22 cellular contexts compared by ENCODE assay signal in genomic region chr17:75566456-75567233, GRCh38. TPM values are rescaled to one million over a fixed set of nuclear protein-coding genes. Genes with fewer than 3 reads are reported as not detected.
DNase-seq lines count a peak whose midpoint lies in the region; ATAC-seq, FAIRE-seq and TF ChIP-seq lines count a peak whose summit lies in the region.
"Had no signal": no experiment of that assay in that cellular context is flagged by ENCODE, and none has a peak within 500 bp of the region (broad histone marks: within the 10 kb centered on the region; RNA-seq: fewer than 3 reads in every experiment).

No MANE protein-coding gene starts in this region.

- H3K36me3 Mint-ChIP-seq in stimulated activated memory B cell treated with anti-CD40 and anti-IgM and Interleukin-4, amounts not matched to agents 10 μg/mL and 1 μg/mL and 100 μg/mL, for 72 hours, result peaks cover 5% of the 10 kb centered on the region
- no peaks in the 10 kb centered on the region for H3K36me3 Mint-ChIP-seq in activated CD8-positive, alpha-beta memory T cell treated with anti-CD3 and anti-CD28 coated beads, Interleukin-2, amount 10 ng/mL, durations not matched to agents 7 days and 5 days

- TF ChIP-seq CTCF in bronchial epithelial cell (IDR thresholded peaks at IDR 0.05; ENCODE audit: insufficient read depth, low read length, severe bottlenecking) (no peak), ascending aorta (IDR thresholded peaks at IDR 0.05) (no peak)

- H3K27ac Mint-ChIP-seq in stimulated activated memory B cell treated with anti-CD40 and anti-IgM and Interleukin-4, amounts not matched to agents 10 μg/mL and 1 μg/mL and 100 μg/mL, for 72 hours, result peak overlapping the region; percentile 9
- H3K27ac Mint-ChIP-seq in activated CD8-positive, alpha-beta memory T cell treated with anti-CD3 and anti-CD28 coated beads, Interleukin-2, amount 10 ng/mL, durations not matched to agents 7 days and 5 days, result no peak overlapping the region

- no peak overlapping the region for H3K27ac ChIP-seq in ascending aorta

- FAIRE-seq in bronchial epithelial cell (lab: Jason Lieb, UNC), result peak; percentile 60
- FAIRE-seq: G401.6, keratinocyte had no signal

- H3K4me3 Mint-ChIP-seq in stimulated activated memory B cell treated with anti-CD40 and anti-IgM and Interleukin-4, amounts not matched to agents 10 μg/mL and 1 μg/mL and 100 μg/mL, for 72 hours, result no peak overlapping the region
- no peak overlapping the region for H3K4me3 Mint-ChIP-seq in activated CD8-positive, alpha-beta memory T cell treated with anti-CD3 and anti-CD28 coated beads, Interleukin-2, amount 10 ng/mL, durations not matched to agents 7 days and 5 days
- H3K4me3 Mint-ChIP-seq: naive thymus-derived CD4-positive, alpha-beta T cell had no signal

- no peaks in the 10 kb centered on the region for H3K27me3 Mint-ChIP-seq in stimulated activated memory B cell treated with anti-CD40 and anti-IgM and Interleukin-4, amounts not matched to agents 10 μg/mL and 1 μg/mL and 100 μg/mL, for 72 hours
- H3K27me3 Mint-ChIP-seq in activated CD8-positive, alpha-beta memory T cell treated with anti-CD3 and anti-CD28 coated beads, Interleukin-2, amount 10 ng/mL, durations not matched to agents 7 days and 5 days, result no peaks in the 10 kb centered on the region
- H3K27me3 Mint-ChIP-seq: naive thymus-derived CD4-positive, alpha-beta T cell had no signal

- no peak overlapping the region for H3K4me3 ChIP-seq in bronchial epithelial cell (ENCODE audit: low read depth, low read length)
- no peak overlapping the region for H3K4me3 ChIP-seq in ascending aorta

- peak; percentile 49 for DNase-seq in MV-4-11 (lab: John Stamatoyannopoulos, UW)
- no peak for DNase-seq in bronchial epithelial cell (ENCODE audit: low read depth)
- DNase-seq in NCI-H2029 treated with DMSO at 0.1 percent for 48 hours (lab: John Stamatoyannopoulos, UW), result no peak
- no peak for DNase-seq in AG08395 (ENCODE audit: low spot score)
- DNase-seq in ascending aorta (ENCODE audit: low spot score in 2 of 2), result no peak
- no peak for DNase-seq in activated CD8-positive, alpha-beta memory T cell treated with anti-CD3 and anti-CD28 coated beads, Interleukin-2, amount 10 ng/mL, durations not matched to agents 7 days and 5 days
- DNase-seq: activated CD4-positive, alpha-beta T cell treated with anti-CD3 and anti-CD28 coated beads for 48 hours; activated gamma-delta T cell; AML-193; caudate nucleus; foreskin fibroblast; hippocampal formation; KBM-7; naive thymus-derived CD4-positive, alpha-beta T cell; NCI-H1092 treated with DMSO at 0.1 percent for 48 hours; NCI-H526 treated with DMSO at 0.1 percent for 48 hours; stimulated activated CD4-positive, alpha-beta T cell treated with anti-CD3 and anti-CD28 coated beads, Interleukin-2, amount 100 ng/mL, for 24 hours had no signal

- intact Hi-C loops in ascending aorta (cut with DNase I), result no loop called here

- H3K36me3 ChIP-seq in bronchial epithelial cell (ENCODE audit: control insufficient read depth, insufficient read depth, low read length), result peaks cover 16% of the 10 kb centered on the region
- peaks cover 3 to 18% of the 10 kb centered on the region in 2 donors for H3K36me3 ChIP-seq in ascending aorta

- H3K4me1 Mint-ChIP-seq in stimulated activated memory B cell treated with anti-CD40 and anti-IgM and Interleukin-4, amounts not matched to agents 10 μg/mL and 1 μg/mL and 100 μg/mL, for 72 hours, result peaks cover 32% of the 10 kb centered on the region
- peaks cover 8% of the 10 kb centered on the region for H3K4me1 Mint-ChIP-seq in activated CD8-positive, alpha-beta memory T cell treated with anti-CD3 and anti-CD28 coated beads, Interleukin-2, amount 10 ng/mL, durations not matched to agents 7 days and 5 days

- H3K27me3 ChIP-seq in bronchial epithelial cell (ENCODE audit: control insufficient read depth, insufficient read depth, low read length) (no peaks in the 10 kb centered on the region), ascending aorta (no peaks in the 10 kb centered on the region)

- no peaks in the 10 kb centered on the region for H3K9me3 Mint-ChIP-seq in stimulated activated memory B cell treated with anti-CD40 and anti-IgM and Interleukin-4, amounts not matched to agents 10 μg/mL and 1 μg/mL and 100 μg/mL, for 72 hours
- no peaks in the 10 kb centered on the region for H3K9me3 Mint-ChIP-seq in activated CD8-positive, alpha-beta memory T cell treated with anti-CD3 and anti-CD28 coated beads, Interleukin-2, amount 10 ng/mL, durations not matched to agents 7 days and 5 days (ENCODE audit: low read depth)
- H3K9me3 Mint-ChIP-seq: naive thymus-derived CD4-positive, alpha-beta T cell had no signal

- CTCF ChIA-PET in activated CD8-positive, alpha-beta memory T cell treated with anti-CD3 and anti-CD28 coated beads, Interleukin-2, amount 10 ng/mL, durations not matched to agents 7 days and 5 days (lab: Charles Lee), result no interaction called here

- ATAC-seq in GM18867 (IDR thresholded peaks at IDR 0.05; ENCODE audit: unreplicated experiment), result peak; percentile 43
- peak; percentile 66 for ATAC-seq in stimulated activated memory B cell treated with anti-CD40 and anti-IgM and Interleukin-4, amounts not matched to agents 10 μg/mL and 1 μg/mL and 100 μg/mL, for 72 hours
- ATAC-seq in activated CD8-positive, alpha-beta memory T cell treated with anti-CD3 and anti-CD28 coated beads, Interleukin-2, amount 10 ng/mL, durations not matched to agents 7 days and 5 days, result no peak
- ATAC-seq: naive thymus-derived CD4-positive, alpha-beta T cell had no signal

- no peaks in the 10 kb centered on the region for H3K4me1 ChIP-seq in ascending aorta

- no peaks in the 10 kb centered on the region for H3K9me3 ChIP-seq in ascending aorta

RNA-seq across cellular contexts. Expression of gene MYO15B, which starts 21.0 kb away (rescaled TPM):
- total RNA-seq in bronchial epithelial cell, result 1.6 and 3.6 TPM in 2 replicates
- total RNA-seq in ascending aorta, result 285 TPM
- 10 to 100 TPM; 12.4 to 25.6 TPM for total RNA-seq in activated CD8-positive, alpha-beta memory T cell treated with anti-CD3 and anti-CD28 coated beads, Interleukin-2, amount 10 ng/mL, durations not matched to agents 7 days and 5 days
- total RNA-seq: RPMI7951 had no signal

RNA-seq across cellular contexts. Expression of gene LLGL2, which starts 41.1 kb away (rescaled TPM):
- total RNA-seq in bronchial epithelial cell, result 44.5 and 63.9 TPM in 2 replicates
- 41.8 TPM for total RNA-seq in ascending aorta
- 10 to 100 TPM; 15.7 to 30.5 TPM for total RNA-seq in activated CD8-positive, alpha-beta memory T cell treated with anti-CD3 and anti-CD28 coated beads, Interleukin-2, amount 10 ng/mL, durations not matched to agents 7 days and 5 days

RNA-seq across cellular contexts. Expression of gene TSEN54, which starts 50.3 kb away (rescaled TPM):
- 16.3 and 25.3 TPM in 2 replicates for total RNA-seq in bronchial epithelial cell
- total RNA-seq in ascending aorta, result 92.7 TPM
- total RNA-seq in activated CD8-positive, alpha-beta memory T cell treated with anti-CD3 and anti-CD28 coated beads, Interleukin-2, amount 10 ng/mL, durations not matched to agents 7 days and 5 days, result 10 to 100 TPM; 92.0 to 97.7 TPM

RNA-seq across cellular contexts. Expression of gene CASKIN2, which starts 51.3 kb away (rescaled TPM):
- total RNA-seq in bronchial epithelial cell (3.9 and 5.0 TPM in 2 replicates), ascending aorta (112 TPM)
- 1 to 10 TPM; 2.3 to 4.5 TPM for total RNA-seq in activated CD8-positive, alpha-beta memory T cell treated with anti-CD3 and anti-CD28 coated beads, Interleukin-2, amount 10 ng/mL, durations not matched to agents 7 days and 5 days

Comparison
In these comparisons a context has a peak if more than half of its experiments do, and no peak if none do; other contexts are left out.
1. RNA of gene MYO15B, which starts 21.0 kb away (total RNA-seq): 285 TPM in ascending aorta (single experiment); 12.4 to 25.6 TPM in activated CD8-positive, alpha-beta memory T cell treated with anti-CD3 and anti-CD28 coated beads, Interleukin-2, amount 10 ng/mL, durations not matched to agents 7 days and 5 days and 1.6 to 3.6 TPM in bronchial epithelial cell; every median in the first group is over 10 times any median in the second.